8 cellular contexts compared by ENCODE assay signal in genomic region chr7:22452142-22452763, GRCh38. TPM values are rescaled to one million over a fixed set of nuclear protein-coding genes. Genes with fewer than 3 reads are reported as not detected.
DNase-seq lines count a peak whose midpoint lies in the region; ATAC-seq and TF ChIP-seq lines count a peak whose summit lies in the region.

No MANE protein-coding gene starts in this region.

- H3K27ac ChIP-seq in MM.1S (ENCODE audit: low read length) (no peak overlapping the region), breast epithelium (no peak overlapping the region)

- TF ChIP-seq CTCF in GM10248 (IDR thresholded peaks at IDR 0.05; ENCODE audit: control extremely low read depth, extremely low read depth, low read depth, missing control alignments), result peak; percentile 52
- TF ChIP-seq CTCF in MM.1S (IDR thresholded peaks at IDR 0.05; ENCODE audit: low read length), result peak; percentile 47
- TF ChIP-seq CTCF in breast epithelium (IDR thresholded peaks at IDR 0.05), result peak in 2 of 3 donors; percentile 59 to 75

- H3K36me3 ChIP-seq in MM.1S (replicated peaks; ENCODE audit: insufficient read depth, low read length), result no peaks in the 10 kb centered on the region
- H3K36me3 ChIP-seq in breast epithelium, result no peaks in the 10 kb centered on the region

- H3K4me1 ChIP-seq in MM.1S (ENCODE audit: low read length), result peaks cover 9% of the 10 kb centered on the region
- no peaks in the 10 kb centered on the region for H3K4me1 ChIP-seq in breast epithelium

- CTCF ChIA-PET in GM10248 (lab: Yijun Ruan, JAX), result interaction anchor here (1.0 to 2.1 kb wide), 8 partner anchors 9 to 343 kb away, joined by 3 to 8 read pairs (median 6); no protein-coding TSS in a partner anchor

- intact Hi-C loops in breast epithelium (cut with DNase I; ENCODE audit: low total_unique reads), result no loop called here

- H3K4me3 ChIP-seq in MM.1S (ENCODE audit: low read length) (no peak overlapping the region), breast epithelium (peak overlapping the region in 2 of 3 donors; percentile 37 to 54)

- POLR2A ChIA-PET in GM10248 (lab: Yijun Ruan, JAX), result no interaction called here

- H3K9ac ChIP-seq in MM.1S (ENCODE audit: low read length), result no peak overlapping the region

- ATAC-seq in HG03025 (IDR thresholded peaks at IDR 0.05; ENCODE audit: low FRiP score, unreplicated experiment), result no peak
- no peak for ATAC-seq in GM19452 (IDR thresholded peaks at IDR 0.05; ENCODE audit: unreplicated experiment)

- no peaks in the 10 kb centered on the region for H3K9me2 ChIP-seq in MM.1S (replicated peaks; ENCODE audit: insufficient read depth, low read length)

- no peaks in the 10 kb centered on the region for H3K79me2 ChIP-seq in MM.1S (ENCODE audit: low read length)

- H3K27me3 ChIP-seq in MM.1S (replicated peaks; ENCODE audit: insufficient read depth, low read length), result no peaks in the 10 kb centered on the region
- H3K27me3 ChIP-seq in breast epithelium, result no peaks in the 10 kb centered on the region

- H3K4me2 ChIP-seq in MM.1S (ENCODE audit: low read depth, low read length), result no peak overlapping the region

- no peaks in the 10 kb centered on the region for H4K20me1 ChIP-seq in MM.1S (ENCODE audit: insufficient read depth, low read length)

- peaks cover 15% of the 10 kb centered on the region for H3F3A ChIP-seq in MM.1S (ENCODE audit: insufficient read depth, low read length)

- DNase-seq in GM10248 (ENCODE audit: extremely low spot score) (peak; percentile 59), MM.1S (no peak), breast epithelium (ENCODE audit: low spot score in 2 of 2) (peak in 1 of 2 donors; percentile 78), islet precursor cell (peak; percentile 85), KG1 (lab: John Stamatoyannopoulos, UW) (no peak)
- DNase-seq in stimulated activated CD4-positive, alpha-beta T cell treated with anti-CD3 and anti-CD28 coated beads, Interleukin-1b, Interleukin-23, amount 100 ng/mL, for 24 hours (ENCODE audit: low read depth in 4 of 4, low spot score in 1 of 4), result peak in 3 of 4 experiments; percentile 7 to 10 (median 9)

- no peaks in the 10 kb centered on the region for H3K9me3 ChIP-seq in MM.1S (replicated peaks; ENCODE audit: insufficient read depth, low read length)
- no peaks in the 10 kb centered on the region for H3K9me3 ChIP-seq in breast epithelium

- no peak overlapping the region for H2AFZ ChIP-seq in MM.1S (ENCODE audit: low read length)

- TF ChIP-seq POLR2A in breast epithelium (IDR thresholded peaks at IDR 0.05), result no peak

RNA-seq across cellular contexts. Expression of gene STEAP1B, which starts 47.7 kb away (rescaled TPM):
- 1 to 10 TPM in 1 of 3 donors, under 1 TPM in 2; 0.32 to 1.0 (median 0.66) TPM for total RNA-seq in breast epithelium

Comparison
In these comparisons a context has a peak if more than half of its experiments do, and no peak if none do; other contexts are left out.
1. DNase-seq: peak in GM10248 (single experiment), islet precursor cell (single experiment) and stimulated activated CD4-positive, alpha-beta T cell treated with anti-CD3 and anti-CD28 coated beads, Interleukin-1b, Interleukin-23, amount 100 ng/mL, for 24 hours (3 of 4); none in MM.1S (single experiment) and KG1 (single experiment).
2. Peak in every context shown above with its lines, with median percentiles within 50 percentile points of each other: CTCF ChIP-seq.